In the genomic region with DNA sequence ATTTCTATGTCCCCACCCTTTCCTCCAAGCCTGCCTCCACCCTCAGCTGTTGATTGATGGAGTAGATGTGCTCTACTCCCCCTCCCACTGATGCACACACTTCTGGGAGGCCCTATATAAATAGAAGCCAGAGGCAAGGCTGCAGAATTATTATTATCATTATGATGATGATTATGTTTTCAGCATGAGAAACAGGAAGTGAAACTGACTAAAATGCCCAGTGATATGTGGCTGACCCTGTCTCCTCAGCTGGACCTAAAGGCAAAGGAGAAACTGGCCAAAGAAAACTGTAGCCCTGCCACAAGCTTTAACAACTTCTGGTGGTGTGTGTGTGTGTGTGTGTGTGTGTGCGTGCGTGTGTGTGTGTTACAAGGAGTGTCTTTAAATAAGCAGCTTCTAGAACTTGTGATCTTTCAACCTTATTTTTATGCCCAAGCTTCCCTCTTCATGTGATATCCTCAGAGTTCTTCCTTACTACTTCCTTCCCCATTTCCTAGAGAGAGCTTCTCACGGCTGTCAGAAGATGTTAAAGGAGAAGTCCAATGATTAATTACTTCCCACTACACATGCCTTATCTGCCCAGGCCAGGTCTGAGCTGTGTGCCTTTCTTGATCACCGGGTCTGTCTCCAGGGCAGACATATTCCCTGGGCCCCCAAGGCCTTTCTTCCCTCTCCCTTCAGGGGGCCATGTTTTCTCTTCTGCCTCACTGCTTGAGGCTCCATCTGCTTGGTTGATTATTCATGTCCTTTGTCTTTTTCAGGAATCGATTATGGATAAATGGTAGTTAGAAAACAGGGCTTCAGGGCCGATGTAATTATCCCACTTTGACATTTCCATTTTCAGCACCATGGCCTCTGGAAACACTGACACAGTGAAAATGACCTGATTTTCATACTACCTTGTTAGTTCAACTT, we compare ENCODE assay signal across 10 cellular contexts. TPM values are rescaled to one million over a fixed set of nuclear protein-coding genes. Genes with fewer than 3 reads are reported as not detected.
DNase-seq lines count a peak whose midpoint lies in the region; ATAC-seq and FAIRE-seq lines count a peak whose summit lies in the region.
"Had no signal": no experiment of that assay in that cellular context is flagged by ENCODE, and none has a peak within 500 bp of the region (broad histone marks: within the 10 kb centered on the region; RNA-seq: fewer than 3 reads in every experiment).

No MANE protein-coding gene starts in this region.

- peak overlapping the region; percentile 81 to 84 for H3K27ac ChIP-seq in small intestine (ENCODE audit: low read depth in 1 of 2, low read length in 1 of 2)
- H3K27ac ChIP-seq: HL-60 had no signal

- no peaks in the 10 kb centered on the region for H3K9me3 ChIP-seq in small intestine (ENCODE audit: control insufficient read depth, low read depth)

- H3K4me1 ChIP-seq in small intestine (ENCODE audit: control insufficient read depth in 2 of 2, insufficient read depth in 1 of 2, low read depth in 1 of 2, low read length in 1 of 2): peaks cover 14 to 20% of the 10 kb centered on the region in 2 donors

- in situ Hi-C loops in G401 (cut with HindIII; ENCODE audit: low sequenced_read_pairs): no loop called here

- peak; percentile 23 for DNase-seq in HCEC 1CT
- peak; percentile 96 for DNase-seq in OCI-M1 (lab: John Stamatoyannopoulos, UW)
- no peak for DNase-seq in left cardiac atrium
- peak; percentile 58 for DNase-seq in small intestine
- no peak for DNase-seq in activated CD4-positive, alpha-beta T cell treated with anti-CD3 and anti-CD28 coated beads, Interleukin-2, amount 50 U/mL, for 48 hours
- DNase-seq in G401 (ENCODE audit: low spot score): no peak
- DNase-seq: T-helper 17 cell had no signal

- 21 to 36% (median 34%) methylated on average over 6 of the region's 6 CpGs for WGBS in small intestine, 3 donors

- H3K4me3 ChIP-seq in small intestine (ENCODE audit: low read depth in 1 of 2, low read length in 2 of 2): no peak overlapping the region

- H3K36me3 ChIP-seq in small intestine (ENCODE audit: control insufficient read depth in 2 of 2, insufficient read depth in 2 of 2, low read length in 2 of 2): no peaks in the 10 kb centered on the region

- H3K27me3 ChIP-seq in small intestine (ENCODE audit: control insufficient read depth in 2 of 2, insufficient read depth in 2 of 2, low read length in 2 of 2): no peaks in the 10 kb centered on the region

- ATAC-seq in left cardiac atrium (peak; percentile 39 to 41), HG02763 (IDR thresholded peaks at IDR 0.05; ENCODE audit: unreplicated experiment) (no peak), HG02571 (IDR thresholded peaks at IDR 0.05; ENCODE audit: unreplicated experiment) (no peak)
- ATAC-seq: T-helper 17 cell had no signal

- FAIRE-seq in small intestine (lab: Jason Lieb, UNC): no peak

- intact Hi-C loops in left cardiac atrium (cut with DNase I): no loop called here

RNA-seq across cellular contexts. Expression of a gene that starts 11.6 kb away (rescaled TPM):
- 100 to 1,000 TPM; 154 to 219 TPM for total RNA-seq in left cardiac atrium
- polyA plus RNA-seq in small intestine: 10 to 100 TPM; 56.4 to 93.5 (median 85.0) TPM
- total RNA-seq in G401 (2014; rRNA removed; shearing (Covaris generic)): 25.7 and 32.7 TPM in 2 replicates

RNA-seq across cellular contexts. Expression of a gene that starts 37.8 kb away (rescaled TPM):
- total RNA-seq in left cardiac atrium: 10 to 100 TPM; 12.4 to 18.7 TPM
- 1 to 10 TPM in 1 of 3 donors, under 1 TPM in 2; 0.45 to 1.7 (median 0.54) TPM for polyA plus RNA-seq in small intestine
- 22.2 and 24.1 TPM in 2 replicates for total RNA-seq in G401 (2014; rRNA removed; shearing (Covaris generic))

Comparison
In these comparisons a context has a peak if more than half of its experiments do, and no peak if none do; other contexts are left out.
1. DNase-seq: peak in HCEC 1CT (single experiment), OCI-M1 (single experiment) and small intestine (single experiment); none in left cardiac atrium (single experiment), activated CD4-positive, alpha-beta T cell treated with anti-CD3 and anti-CD28 coated beads, Interleukin-2, amount 50 U/mL, for 48 hours (0 of 2) and G401 (single experiment).
2. ATAC-seq: peak in left cardiac atrium (2 of 2); none in HG02763 (single experiment) and HG02571 (single experiment).